Comparison of ENCODE assay signal across 14 cellular contexts in the genomic region with DNA sequence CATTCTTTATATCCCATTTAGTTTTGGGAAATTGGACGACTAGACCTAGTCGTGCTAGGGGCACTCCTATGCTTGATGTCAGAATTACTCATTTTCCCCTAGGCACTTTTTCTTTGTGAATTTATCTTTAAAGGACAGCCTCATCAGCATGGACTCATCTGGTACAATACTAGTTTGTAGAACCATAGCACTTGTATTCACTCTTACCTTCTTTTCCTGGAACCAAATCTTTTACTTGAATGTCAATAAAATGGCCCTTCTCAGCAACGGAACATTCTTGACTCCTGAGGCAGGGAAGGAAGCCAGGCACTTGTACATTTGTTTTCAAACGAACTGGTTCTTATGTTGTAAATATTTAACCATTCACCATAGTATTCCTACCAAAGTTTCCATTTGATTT.
DNase-seq lines count a peak whose midpoint lies in the region; ATAC-seq and TF ChIP-seq lines count a peak whose summit lies in the region.
"Had no signal": no experiment of that assay in that cellular context is flagged by ENCODE, and none has a peak within 500 bp of the region (broad histone marks: within the 10 kb centered on the region; RNA-seq: fewer than 3 reads in every experiment).

No MANE protein-coding gene starts in this region.

- H4K20me1 ChIP-seq in osteoblast (ENCODE audit: insufficient read depth, low read length) = no peaks in the 10 kb centered on the region

- no peak for TF ChIP-seq CTCF in RWPE1 (conservative IDR thresholded peaks at IDR 0.05; ENCODE audit: low read depth)
- no peak for TF ChIP-seq CTCF in osteoblast (IDR thresholded peaks at IDR 0.05; ENCODE audit: extremely low read depth, low read depth, low read length)

- CTCF ChIA-PET in RWPE1 (lab: Yijun Ruan, JAX) = no interaction called here

- no peak overlapping the region for H3K27ac Mint-ChIP-seq in stimulated activated naive CD8-positive, alpha-beta T cell treated with anti-CD3 and anti-CD28 coated beads, Interleukin-15, amount 100 ng/mL, for 72 hours
- H3K27ac Mint-ChIP-seq: neural progenitor cell had no signal

- peaks cover 31% of the 10 kb centered on the region for H3K4me1 ChIP-seq in osteoblast (ENCODE audit: insufficient read depth, low read length)

- no peaks in the 10 kb centered on the region for H3K9me3 Mint-ChIP-seq in stimulated activated naive CD8-positive, alpha-beta T cell treated with anti-CD3 and anti-CD28 coated beads, Interleukin-15, amount 100 ng/mL, for 72 hours
- H3K9me3 Mint-ChIP-seq: neural progenitor cell had no signal

- H3K4me3 Mint-ChIP-seq in stimulated activated naive CD8-positive, alpha-beta T cell treated with anti-CD3 and anti-CD28 coated beads, Interleukin-15, amount 100 ng/mL, for 72 hours = no peak overlapping the region
- H3K4me3 Mint-ChIP-seq: neural progenitor cell had no signal

- no peaks in the 10 kb centered on the region for H3K9me3 ChIP-seq in osteoblast (ENCODE audit: low read depth, low read length)

- no peak overlapping the region for H3K4me3 ChIP-seq in osteoblast (ENCODE audit: insufficient read depth, low read length)
- H3K4me3 ChIP-seq: neural progenitor cell had no signal

- H3K79me2 ChIP-seq in osteoblast (ENCODE audit: insufficient read depth, low read length) = no peaks in the 10 kb centered on the region

- no peaks in the 10 kb centered on the region for H3K4me1 Mint-ChIP-seq in stimulated activated naive CD8-positive, alpha-beta T cell treated with anti-CD3 and anti-CD28 coated beads, Interleukin-15, amount 100 ng/mL, for 72 hours

- peak; percentile 17 for DNase-seq in ACHN
- peak; percentile 83 for DNase-seq in RWPE1 (ENCODE audit: low spot score)
- DNase-seq in fibroblast of peridontal ligament (ENCODE audit: extremely low read depth) = peak; percentile 52
- no peak for DNase-seq in osteoblast (ENCODE audit: insufficient read length, low spot score, missing footprints)
- no peak for DNase-seq in activated naive CD4-positive, alpha-beta T cell (lab: John Stamatoyannopoulos, UW)
- DNase-seq in stimulated activated naive CD8-positive, alpha-beta T cell treated with anti-CD3 and anti-CD28 coated beads, Interleukin-15, amount 100 ng/mL, for 72 hours = no peak
- no peak for DNase-seq in NCI-H1092 treated with DMSO at 0.1 percent for 48 hours (lab: John Stamatoyannopoulos, UW)
- DNase-seq: activated CD4-positive, alpha-beta T cell treated with anti-CD3 and anti-CD28 coated beads for 1 hour; activated T-cell treated with anti-CD3 and anti-CD28 coated beads for 4 hours; COR-L47; NCI-H1092; NCI-H2227 treated with DMSO at 0.1 percent for 48 hours had no signal

- H3K27ac ChIP-seq in RWPE1 (no peak overlapping the region), osteoblast (ENCODE audit: low read depth, low read length) (no peak overlapping the region)
- H3K27ac ChIP-seq: neural progenitor cell had no signal

- H3K27me3 ChIP-seq in osteoblast (ENCODE audit: insufficient read depth, low read length) = no peaks in the 10 kb centered on the region
- H3K27me3 ChIP-seq: neural progenitor cell had no signal

- in situ Hi-C loops in ACHN (cut with HindIII; ENCODE audit: low pct_ligation_motif_present, low pct_unique_long_range_greater_than_20kb, low sequenced_read_pairs) = no loop called here

- H3K36me3 ChIP-seq in osteoblast (ENCODE audit: insufficient read depth, low read length) = no peaks in the 10 kb centered on the region
- H3K36me3 ChIP-seq: neural progenitor cell had no signal

- no peak overlapping the region for H3K4me2 ChIP-seq in osteoblast (ENCODE audit: insufficient read depth, low read length)
- H3K4me2 ChIP-seq: neural progenitor cell had no signal

- POLR2A ChIA-PET in RWPE1 (lab: Yijun Ruan, JAX; ENCODE audit: low non-redundant PET) = no interaction called here

- ATAC-seq in stimulated activated naive CD8-positive, alpha-beta T cell treated with anti-CD3 and anti-CD28 coated beads, Interleukin-15, amount 100 ng/mL, for 72 hours = no peak
- no peak for ATAC-seq in GM19467 (IDR thresholded peaks at IDR 0.05; ENCODE audit: unreplicated experiment)

- H3K27me3 Mint-ChIP-seq in stimulated activated naive CD8-positive, alpha-beta T cell treated with anti-CD3 and anti-CD28 coated beads, Interleukin-15, amount 100 ng/mL, for 72 hours = peaks cover 53% of the 10 kb centered on the region

- peak overlapping the region; percentile 45 for H2AFZ ChIP-seq in osteoblast (ENCODE audit: low read length)
- H2AFZ ChIP-seq: neural progenitor cell had no signal

Comparison
In these comparisons a context has a peak if more than half of its experiments do, and no peak if none do; other contexts are left out.
1. DNase-seq: peak in ACHN (single experiment), RWPE1 (single experiment) and fibroblast of peridontal ligament (single experiment); none in osteoblast (single experiment), activated naive CD4-positive, alpha-beta T cell (0 of 4), stimulated activated naive CD8-positive, alpha-beta T cell treated with anti-CD3 and anti-CD28 coated beads, Interleukin-15, amount 100 ng/mL, for 72 hours (0 of 2) and NCI-H1092 treated with DMSO at 0.1 percent for 48 hours (single experiment).